Comparison of ENCODE assay signal across 9 cellular contexts in the genomic region with DNA sequence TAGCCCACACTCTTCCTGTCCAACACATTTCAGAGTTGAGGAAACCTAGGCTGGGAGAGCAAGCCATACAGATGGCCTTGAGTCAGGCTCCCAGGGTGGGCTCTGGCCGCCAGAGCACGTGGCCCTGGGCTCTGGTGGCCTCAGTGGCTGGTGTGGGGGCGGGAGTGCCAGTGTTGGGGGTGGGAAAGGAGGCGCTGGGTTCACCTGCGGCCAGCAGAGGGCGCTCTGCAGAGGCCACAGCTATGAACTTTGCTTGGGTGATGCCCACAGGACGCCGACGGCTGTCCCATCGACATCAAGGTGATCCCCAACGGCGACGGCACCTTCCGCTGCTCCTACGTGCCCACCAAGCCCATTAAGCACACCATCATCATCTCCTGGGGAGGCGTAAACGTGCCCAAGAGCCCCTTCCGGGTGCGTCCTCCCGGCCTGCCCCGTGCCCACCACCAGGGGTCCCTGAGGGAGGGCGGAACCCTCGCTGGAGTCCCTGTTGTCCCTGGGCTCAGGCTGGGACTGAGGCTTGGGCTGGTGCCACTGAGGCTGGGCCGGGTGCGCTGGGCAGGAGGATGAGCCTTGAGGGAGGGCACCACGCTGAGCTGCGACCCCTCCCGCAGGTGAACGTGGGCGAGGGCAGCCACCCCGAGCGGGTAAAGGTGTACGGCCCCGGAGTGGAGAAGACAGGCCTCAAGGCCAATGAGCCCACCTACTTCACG. TPM values are rescaled to one million over a fixed set of nuclear protein-coding genes. Genes with fewer than 3 reads are reported as not detected.
DNase-seq lines count a peak whose midpoint lies in the region; ATAC-seq and TF ChIP-seq lines count a peak whose summit lies in the region.
"Had no signal": no experiment of that assay in that cellular context is flagged by ENCODE, and none has a peak within 500 bp of the region (broad histone marks: within the 10 kb centered on the region; RNA-seq: fewer than 3 reads in every experiment).

No MANE protein-coding gene starts in this region.

- no peaks in the 10 kb centered on the region for H3K4me1 ChIP-seq in CD8-positive, alpha-beta T cell (ENCODE audit: insufficient read depth, low read length)
- H3K4me1 ChIP-seq in stomach: peaks cover 0 to 11% (median 3%) of the 10 kb centered on the region in 4 donors

- peak; percentile 72 for TF ChIP-seq CTCF in CD8-positive, alpha-beta T cell (IDR thresholded peaks at IDR 0.05)
- TF ChIP-seq CTCF in activated B cell treated with CpG ODN at 0.5 μM for 24 hours (IDR thresholded peaks at IDR 0.05) (peak; percentile 29), stomach (IDR thresholded peaks at IDR 0.05) (peak in 5 of 7 experiments; percentile 22 to 84 (median 66))

- H3K4me3 ChIP-seq in CD8-positive, alpha-beta T cell (ENCODE audit: low read depth, low read length): no peak overlapping the region
- H3K4me3 ChIP-seq in stomach: no peak overlapping the region
- H3K4me3 ChIP-seq: lung had no signal

- intact Hi-C loops in CD8-positive, alpha-beta T cell (cut with DNase I, micrococcal nuclease): loop anchor here (1.0 to 5.0 kb wide), 3 partner anchors 41 to 250 kb away; no protein-coding TSS in a partner anchor
- intact Hi-C loops in activated B cell treated with CpG ODN at 0.5 μM for 24 hours (cut with micrococcal nuclease) (loop anchor here (1.0 to 5.0 kb wide), 3 partner anchors 41 to 370 kb away; no protein-coding TSS in a partner anchor), stomach (cut with DNase I; ENCODE audit: low total_unique reads) (no loop called here)

- 42 to 62% (median 55%) methylated on average over 7 to 35 of the region's 35 CpGs for WGBS in stomach, 5 donors

- CTCF ChIA-PET in CD8-positive, alpha-beta T cell (lab: Charles Lee): interaction anchor here (1.4 to 3.8 kb wide), 7 partner anchors 8 to 44 kb away, joined by 3 to 26 read pairs (median 7); no protein-coding TSS in a partner anchor
- CTCF ChIA-PET in activated B cell treated with CpG ODN at 0.5 μM for 24 hours (lab: Charles Lee): interaction anchor here (1.0 to 1.6 kb wide), 4 partner anchors 20 to 368 kb away, joined by 3 to 13 read pairs (median 5); a partner anchor contains a TSS

- H3K27ac ChIP-seq in CD8-positive, alpha-beta T cell (ENCODE audit: low read depth, low read length): no peak overlapping the region
- H3K27ac ChIP-seq in stomach: peak overlapping the region in 2 of 5 donors; percentile 35 to 95

- POLR2A ChIA-PET in CD8-positive, alpha-beta T cell (lab: Charles Lee): no interaction called here
- POLR2A ChIA-PET in activated B cell treated with CpG ODN at 0.5 μM for 24 hours (lab: Charles Lee): interaction anchor here (0.5 to 0.7 kb wide), 2 partner anchors 18 to 429 kb away, joined by 4 to 5 read pairs; no protein-coding TSS in a partner anchor

- H3K36me3 Mint-ChIP-seq in CD8-positive, alpha-beta T cell: no peaks in the 10 kb centered on the region
- H3K36me3 Mint-ChIP-seq in activated B cell treated with CpG ODN at 0.5 μM for 24 hours (ENCODE audit: low read depth): no peaks in the 10 kb centered on the region

- DNase-seq in CD8-positive, alpha-beta T cell: peak in 6 of 7 experiments; percentile 25 to 68 (median 52)
- DNase-seq in HuH-7 (ENCODE audit: low spot score) (peak; percentile 96), activated B cell treated with CpG ODN at 0.5 μM for 24 hours (peak; percentile 49), dermis blood vessel endothelial cell (peak; percentile 67), midbrain (lab: John Stamatoyannopoulos, UW) (peak; percentile 6), stomach (peak; percentile 53)

- H3K36me3 ChIP-seq in CD8-positive, alpha-beta T cell (ENCODE audit: insufficient read depth, low read length): no peaks in the 10 kb centered on the region
- H3K36me3 ChIP-seq in stomach: peaks cover 0 to 98% (median 66%) of the 10 kb centered on the region in 4 donors

- no peaks in the 10 kb centered on the region for H3K27me3 ChIP-seq in CD8-positive, alpha-beta T cell (ENCODE audit: insufficient read depth, low read length)
- no peaks in the 10 kb centered on the region for H3K27me3 ChIP-seq in stomach

- no peak for TF ChIP-seq POLR2A in stomach (IDR thresholded peaks at IDR 0.05)

- H3K4me3 Mint-ChIP-seq in CD8-positive, alpha-beta T cell: no peak overlapping the region
- H3K4me3 Mint-ChIP-seq in activated B cell treated with CpG ODN at 0.5 μM for 24 hours: no peak overlapping the region

- H3K9me3 Mint-ChIP-seq in CD8-positive, alpha-beta T cell: no peaks in the 10 kb centered on the region
- no peaks in the 10 kb centered on the region for H3K9me3 Mint-ChIP-seq in activated B cell treated with CpG ODN at 0.5 μM for 24 hours

- ATAC-seq in CD8-positive, alpha-beta T cell: peak; percentile 68
- peak; percentile 67 for ATAC-seq in activated B cell treated with CpG ODN at 0.5 μM for 24 hours (ENCODE audit: low read depth)
- no peak for ATAC-seq in GM18520 (IDR thresholded peaks at IDR 0.05; ENCODE audit: unreplicated experiment)
- ATAC-seq in HG03196 (IDR thresholded peaks at IDR 0.05; ENCODE audit: unreplicated experiment): no peak

- TF ChIP-seq EP300 in stomach (IDR thresholded peaks at IDR 0.05): no peak

- H3K27ac Mint-ChIP-seq in CD8-positive, alpha-beta T cell: no peak overlapping the region
- no peak overlapping the region for H3K27ac Mint-ChIP-seq in activated B cell treated with CpG ODN at 0.5 μM for 24 hours

- no peaks in the 10 kb centered on the region for H3K9me3 ChIP-seq in CD8-positive, alpha-beta T cell (ENCODE audit: low read length)
- H3K9me3 ChIP-seq in stomach: no peaks in the 10 kb centered on the region

- no peaks in the 10 kb centered on the region for H3K4me1 Mint-ChIP-seq in CD8-positive, alpha-beta T cell (ENCODE audit: low read depth)
- peaks cover 4% of the 10 kb centered on the region for H3K4me1 Mint-ChIP-seq in activated B cell treated with CpG ODN at 0.5 μM for 24 hours

- no peaks in the 10 kb centered on the region for H3K27me3 Mint-ChIP-seq in CD8-positive, alpha-beta T cell (ENCODE audit: low read depth)
- H3K27me3 Mint-ChIP-seq in activated B cell treated with CpG ODN at 0.5 μM for 24 hours: peaks cover 2% of the 10 kb centered on the region

RNA-seq across cellular contexts. Expression of a gene that starts 11.9 kb away (rescaled TPM):
- under 1 TPM in 1 of 2 experiments, not detected in 1; 0.03 TPM for total RNA-seq in CD8-positive, alpha-beta T cell
- not detected in 2 replicates for total RNA-seq in activated B cell treated with CpG ODN at 0.5 μM for 24 hours
- 117 and 331 TPM in 2 replicates for total RNA-seq in dermis blood vessel endothelial cell
- 100 to 1,000 TPM in 3 of 5 donors, 10 to 100 TPM in 2; 30.9 to 184 (median 105) TPM for total RNA-seq in stomach
- 10 to 100 TPM in 1 of 3 donors, 1 to 10 TPM in 2; 1.9 to 13.6 (median 5.3) TPM for polyA plus RNA-seq in stomach

RNA-seq across cellular contexts. Expression of a gene that starts 20.5 kb away (rescaled TPM):
- 10 to 100 TPM; 54.8 to 59.3 TPM for total RNA-seq in CD8-positive, alpha-beta T cell
- total RNA-seq in activated B cell treated with CpG ODN at 0.5 μM for 24 hours: 100.0 and 113 TPM in 2 replicates
- 86.5 and 93.1 TPM in 2 replicates for total RNA-seq in dermis blood vessel endothelial cell
- total RNA-seq in stomach: 10 to 100 TPM in 4 of 5 donors, 1 to 10 TPM in 1; 2.0 to 86.2 (median 47.5) TPM
- polyA plus RNA-seq in stomach: 100 to 1,000 TPM; 246 to 282 (median 264) TPM

RNA-seq across cellular contexts. Expression of a gene that starts 50.3 kb away (rescaled TPM):
- total RNA-seq in CD8-positive, alpha-beta T cell: 1 to 10 TPM; 4.8 to 5.8 TPM
- total RNA-seq in activated B cell treated with CpG ODN at 0.5 μM for 24 hours (4.8 and 5.1 TPM in 2 replicates), dermis blood vessel endothelial cell (0.88 and 1.7 TPM in 2 replicates), stomach (10 to 100 TPM in 2 of 5 donors, 1 to 10 TPM in 3; 4.6 to 36.8 (median 9.2) TPM)
- 1 to 10 TPM; 2.3 to 3.1 (median 2.7) TPM for polyA plus RNA-seq in stomach

Comparison
In these comparisons a context has a peak if more than half of its experiments do, and no peak if none do; other contexts are left out.
1. ATAC-seq: peak in CD8-positive, alpha-beta T cell (single experiment) and activated B cell treated with CpG ODN at 0.5 μM for 24 hours (single experiment); none in GM18520 (single experiment) and HG03196 (single experiment).
2. DNase-seq: peak in every context shown above with its lines; median percentile 96 in HuH-7; 67 in dermis blood vessel endothelial cell; 53 in stomach; 52 in CD8-positive, alpha-beta T cell; 49 in activated B cell treated with CpG ODN at 0.5 μM for 24 hours; 6 in midbrain.
3. RNA of a gene that starts 11.9 kb away (total RNA-seq): 117 to 331 TPM in dermis blood vessel endothelial cell and 30.9 to 184 TPM in stomach; 0.03 TPM in CD8-positive, alpha-beta T cell and not detected in activated B cell treated with CpG ODN at 0.5 μM for 24 hours; every median in the first group is over 10 times any median in the second.
4. Peak in every context shown above with its lines, with median percentiles within 50 percentile points of each other: CTCF ChIP-seq.